22 cellular contexts compared by ENCODE assay signal in genomic region chr7:25686493-25686892, GRCh38.
DNase-seq lines count a peak whose midpoint lies in the region; ATAC-seq and TF ChIP-seq lines count a peak whose summit lies in the region.
"Had no signal": no experiment of that assay in that cellular context is flagged by ENCODE, and none has a peak within 500 bp of the region (broad histone marks: within the 10 kb centered on the region; RNA-seq: fewer than 3 reads in every experiment).

No MANE protein-coding gene starts in this region.

- H2AFZ ChIP-seq in parathyroid adenoma: peak overlapping the region; percentile 11

- POLR2A ChIA-PET in activated CD8-positive, alpha-beta T cell treated with anti-CD3 and anti-CD28 coated beads for 36 hours (lab: Charles Lee): no interaction called here

- CTCF ChIA-PET in activated CD8-positive, alpha-beta T cell treated with anti-CD3 and anti-CD28 coated beads for 36 hours (lab: Charles Lee): no interaction called here

- DNase-seq in AG20443 (ENCODE audit: low spot score) (no peak), COLO829 (ENCODE audit: low spot score) (no peak)
- no peak for DNase-seq in activated CD8-positive, alpha-beta T cell treated with anti-CD3 and anti-CD28 coated beads for 36 hours
- DNase-seq: 8988T; ACHN; AML-193; CD4-positive, alpha-beta T cell; CD8-positive, alpha-beta T cell; COR-L47; DMS 273 treated with DMSO at 0.1 percent for 48 hours; DMS153; DMS53; DMS79; DND-41; EL; GDM1 had no signal

- H3K4me2 ChIP-seq in BLaER1 (peak overlapping the region; percentile 61), parathyroid adenoma (ENCODE audit: low read length) (no peak overlapping the region)
- H3K4me2 ChIP-seq in BLaER1 treated with 17β-estradiol and CSF1 and Interleukin-3, amounts not matched to agents 10 nM and 100 nM: peak overlapping the region in 8 of 11 experiments; percentile 31 to 68 (median 56); a peak in 15 of 22 replicates

- H3K4me1 ChIP-seq in BLaER1 (peaks cover 17% of the 10 kb centered on the region), parathyroid adenoma (peaks cover 3% of the 10 kb centered on the region), subcutaneous abdominal adipose tissue (ENCODE audit: control insufficient read depth in 5 of 5, insufficient read depth in 5 of 5, low read length in 5 of 5) (peaks cover 2 to 58% (median 30%) of the 10 kb centered on the region in 5 donors)
- peaks cover 0 to 19% (median 14%) of the 10 kb centered on the region in 10 experiments; a peak in 13 of 20 replicates for H3K4me1 ChIP-seq in BLaER1 treated with 17β-estradiol and CSF1 and Interleukin-3, amounts not matched to agents 10 nM and 100 nM

- H3K36me3 Mint-ChIP-seq in activated CD8-positive, alpha-beta T cell treated with anti-CD3 and anti-CD28 coated beads for 36 hours (ENCODE audit: low read depth): no peaks in the 10 kb centered on the region
- H3K36me3 Mint-ChIP-seq: CD8-positive, alpha-beta T cell had no signal

- peaks cover 8% of the 10 kb centered on the region for H3K4me1 Mint-ChIP-seq in activated CD8-positive, alpha-beta T cell treated with anti-CD3 and anti-CD28 coated beads for 36 hours (ENCODE audit: low read depth)
- H3K4me1 Mint-ChIP-seq: B cell had no signal

- no peak for ATAC-seq in activated CD8-positive, alpha-beta T cell treated with anti-CD3 and anti-CD28 coated beads for 36 hours
- ATAC-seq: CD8-positive, alpha-beta T cell had no signal

- H3K9me3 ChIP-seq in BLaER1 (no peaks in the 10 kb centered on the region), parathyroid adenoma (ENCODE audit: control insufficient read depth, low read length) (no peaks in the 10 kb centered on the region), subcutaneous abdominal adipose tissue (ENCODE audit: control insufficient read depth in 5 of 5, low read length in 5 of 5) (no peaks in the 10 kb centered on the region)
- peaks cover 0 to 6% (median 0%) of the 10 kb centered on the region in 11 experiments; a peak in 2 of 22 replicates for H3K9me3 ChIP-seq in BLaER1 treated with 17β-estradiol and CSF1 and Interleukin-3, amounts not matched to agents 10 nM and 100 nM (replicated peaks in 1 of 11)

- H3K9me3 Mint-ChIP-seq in activated CD8-positive, alpha-beta T cell treated with anti-CD3 and anti-CD28 coated beads for 36 hours: no peaks in the 10 kb centered on the region
- H3K9me3 Mint-ChIP-seq: CD4-positive, alpha-beta T cell; CD8-positive, alpha-beta T cell had no signal

- no peaks in the 10 kb centered on the region for H3K27me3 Mint-ChIP-seq in activated CD8-positive, alpha-beta T cell treated with anti-CD3 and anti-CD28 coated beads for 36 hours

- no peak overlapping the region for H3K27ac Mint-ChIP-seq in activated CD8-positive, alpha-beta T cell treated with anti-CD3 and anti-CD28 coated beads for 36 hours
- H3K27ac Mint-ChIP-seq: B cell; CD4-positive, alpha-beta T cell; CD8-positive, alpha-beta T cell had no signal

- H3K27ac ChIP-seq in BLaER1 (no peak overlapping the region), parathyroid adenoma (no peak overlapping the region), subcutaneous abdominal adipose tissue (ENCODE audit: low read depth, low read length) (peak overlapping the region; percentile 39)
- no peak overlapping the region for H3K27ac ChIP-seq in BLaER1 treated with 17β-estradiol and CSF1 and Interleukin-3, amounts not matched to agents 10 nM and 100 nM
- H3K27ac ChIP-seq: C4-2B had no signal

- H3K4me3 Mint-ChIP-seq in activated CD8-positive, alpha-beta T cell treated with anti-CD3 and anti-CD28 coated beads for 36 hours: no peak overlapping the region
- H3K4me3 Mint-ChIP-seq: B cell; CD4-positive, alpha-beta T cell; CD8-positive, alpha-beta T cell had no signal

- no peaks in the 10 kb centered on the region for H3K36me3 ChIP-seq in BLaER1
- H3K36me3 ChIP-seq in BLaER1 treated with 17β-estradiol and CSF1 and Interleukin-3, amounts not matched to agents 10 nM and 100 nM: no peaks in the 10 kb centered on the region
- H3K36me3 ChIP-seq in parathyroid adenoma (ENCODE audit: control insufficient read depth, insufficient read depth, low read length): no peaks in the 10 kb centered on the region
- H3K36me3 ChIP-seq in subcutaneous abdominal adipose tissue (ENCODE audit: control insufficient read depth in 5 of 5, insufficient read depth in 5 of 5, low read length in 5 of 5): no peaks in the 10 kb centered on the region

- H3K9ac ChIP-seq in BLaER1 (no peak overlapping the region), parathyroid adenoma (no peak overlapping the region), subcutaneous abdominal adipose tissue (ENCODE audit: low read length in 5 of 5) (no peak overlapping the region)
- H3K9ac ChIP-seq in BLaER1 treated with 17β-estradiol and CSF1 and Interleukin-3, amounts not matched to agents 10 nM and 100 nM: no peak overlapping the region

- no peak overlapping the region for H3K4me3 ChIP-seq in BLaER1
- H3K4me3 ChIP-seq in BLaER1 treated with 17β-estradiol and CSF1 and Interleukin-3, amounts not matched to agents 10 nM and 100 nM: no peak overlapping the region
- no peak overlapping the region for H3K4me3 ChIP-seq in parathyroid adenoma (ENCODE audit: low read depth, low read length)
- H3K4me3 ChIP-seq in subcutaneous abdominal adipose tissue (ENCODE audit: low read depth in 1 of 5, low read length in 5 of 5): no peak overlapping the region

- intact Hi-C loops in activated CD8-positive, alpha-beta T cell treated with anti-CD3 and anti-CD28 coated beads for 36 hours (cut with micrococcal nuclease): no loop called here

- TF ChIP-seq CTCF in parathyroid adenoma (IDR thresholded peaks at IDR 0.05): no peak
- TF ChIP-seq CTCF in activated CD8-positive, alpha-beta T cell treated with anti-CD3 and anti-CD28 coated beads for 36 hours (IDR thresholded peaks at IDR 0.05): no peak

- H4K20me1 ChIP-seq in BLaER1: no peaks in the 10 kb centered on the region
- H4K20me1 ChIP-seq in BLaER1 treated with 17β-estradiol and CSF1 and Interleukin-3, amounts not matched to agents 10 nM and 100 nM: no peaks in the 10 kb centered on the region

- H3K27me3 ChIP-seq in BLaER1 (no peaks in the 10 kb centered on the region), parathyroid adenoma (ENCODE audit: control insufficient read depth, insufficient read depth, low read length) (no peaks in the 10 kb centered on the region), subcutaneous abdominal adipose tissue (ENCODE audit: control insufficient read depth in 5 of 5, insufficient read depth in 4 of 5, low read length in 5 of 5) (no peaks in the 10 kb centered on the region)
- no peaks in the 10 kb centered on the region for H3K27me3 ChIP-seq in BLaER1 treated with 17β-estradiol and CSF1 and Interleukin-3, amounts not matched to agents 10 nM and 100 nM

- no peaks in the 10 kb centered on the region for H3K79me2 ChIP-seq in parathyroid adenoma
